ENCODE assay signal across 8 cellular contexts in genomic region chr15:96333194-96334016, GRCh38. TPM values are rescaled to one million over a fixed set of nuclear protein-coding genes. Genes with fewer than 3 reads are reported as not detected.
DNase-seq lines count a peak whose midpoint lies in the region; ATAC-seq and TF ChIP-seq lines count a peak whose summit lies in the region.

No MANE protein-coding gene starts in this region.

- peaks cover 35% of the 10 kb centered on the region for H3K36me3 ChIP-seq in osteoblast (ENCODE audit: insufficient read depth, low read length)

- peak overlapping the region; percentile 91 for H3K4me3 ChIP-seq in osteoblast (ENCODE audit: insufficient read depth, low read length)

- no peaks in the 10 kb centered on the region for H3K9me3 Mint-ChIP-seq in activated CD4-positive, alpha-beta T cell treated with anti-CD3 and anti-CD28 coated beads for 36 hours (ENCODE audit: low read depth)
- peaks cover 0 to 7% (median 0%) of the 10 kb centered on the region in 3 donors for H3K9me3 Mint-ChIP-seq in T-cell

- peaks cover 32% of the 10 kb centered on the region for H3K4me1 ChIP-seq in osteoblast (ENCODE audit: insufficient read depth, low read length)

- peak overlapping the region; percentile 36 for H3K4me3 Mint-ChIP-seq in activated CD4-positive, alpha-beta T cell treated with anti-CD3 and anti-CD28 coated beads for 36 hours
- peak overlapping the region; percentile 43 to 73 (median 59) for H3K4me3 Mint-ChIP-seq in T-cell

- H3K4me2 ChIP-seq in osteoblast (ENCODE audit: insufficient read depth, low read length): peak overlapping the region; percentile 91

- POLR2A ChIA-PET in activated CD4-positive, alpha-beta T cell treated with anti-CD3 and anti-CD28 coated beads for 36 hours (lab: Charles Lee): no interaction called here
- POLR2A ChIA-PET in T-cell (lab: Charles Lee): no interaction called here

- no peak overlapping the region for H2AFZ ChIP-seq in osteoblast (ENCODE audit: low read length)

- H3K79me2 ChIP-seq in osteoblast (ENCODE audit: insufficient read depth, low read length): peaks cover 90% of the 10 kb centered on the region

- peaks cover 72% of the 10 kb centered on the region for H3K27me3 Mint-ChIP-seq in activated CD4-positive, alpha-beta T cell treated with anti-CD3 and anti-CD28 coated beads for 36 hours
- peaks cover 63 to 84% of the 10 kb centered on the region in 2 donors for H3K27me3 Mint-ChIP-seq in T-cell

- CTCF ChIA-PET in activated CD4-positive, alpha-beta T cell treated with anti-CD3 and anti-CD28 coated beads for 36 hours (lab: Charles Lee): no interaction called here
- CTCF ChIA-PET in T-cell (lab: Charles Lee): no interaction called here

- H3K4me1 Mint-ChIP-seq in activated CD4-positive, alpha-beta T cell treated with anti-CD3 and anti-CD28 coated beads for 36 hours: peaks cover 19% of the 10 kb centered on the region
- peaks cover 22 to 27% (median 24%) of the 10 kb centered on the region in 3 donors for H3K4me1 Mint-ChIP-seq in T-cell

- ATAC-seq in activated CD4-positive, alpha-beta T cell treated with anti-CD3 and anti-CD28 coated beads for 36 hours: no peak
- no peak for ATAC-seq in T-cell (replicated peaks in 1 of 4)
- ATAC-seq in HG03159 (IDR thresholded peaks at IDR 0.05; ENCODE audit: unreplicated experiment): no peak

- peaks cover 36% of the 10 kb centered on the region for H4K20me1 ChIP-seq in osteoblast (ENCODE audit: insufficient read depth, low read length)

- peaks cover 7% of the 10 kb centered on the region for H3K36me3 Mint-ChIP-seq in activated CD4-positive, alpha-beta T cell treated with anti-CD3 and anti-CD28 coated beads for 36 hours (ENCODE audit: low read depth)
- no peaks in the 10 kb centered on the region for H3K36me3 Mint-ChIP-seq in T-cell

- H3K9me3 ChIP-seq in osteoblast (ENCODE audit: low read depth, low read length): no peaks in the 10 kb centered on the region

- intact Hi-C loops in activated CD4-positive, alpha-beta T cell treated with anti-CD3 and anti-CD28 coated beads for 36 hours (cut with DNase I, micrococcal nuclease): loop anchor here in 1 of 2 experiments (10.0 kb wide), 1 partner anchor 1749 kb away; no protein-coding TSS in a partner anchor

- no peaks in the 10 kb centered on the region for H3K27me3 ChIP-seq in osteoblast (ENCODE audit: insufficient read depth, low read length)

- no peak for TF ChIP-seq CTCF in osteoblast (IDR thresholded peaks at IDR 0.05; ENCODE audit: extremely low read depth, low read depth, low read length)

- no peak overlapping the region for H3K27ac Mint-ChIP-seq in activated CD4-positive, alpha-beta T cell treated with anti-CD3 and anti-CD28 coated beads for 36 hours
- H3K27ac Mint-ChIP-seq in T-cell: peak overlapping the region in 1 of 2 donors; percentile 36

- no peak for DNase-seq in activated CD4-positive, alpha-beta T cell treated with anti-CD3 and anti-CD28 coated beads for 36 hours
- no peak for DNase-seq in activated CD4-positive, alpha-beta T cell treated with anti-CD3 and anti-CD28 coated beads for 48 hours
- no peak for DNase-seq in T-cell
- DNase-seq in fibroblast of peridontal ligament (ENCODE audit: extremely low read depth): peak; percentile 41
- DNase-seq in osteoblast (ENCODE audit: insufficient read length, low spot score, missing footprints): peak; percentile 86
- DNase-seq in OCI-M2 (lab: John Stamatoyannopoulos, UW; ENCODE audit: unreplicated experiment): no peak
- DNase-seq in NCI-H146 treated with DMSO at 0.1 percent for 48 hours (lab: John Stamatoyannopoulos, UW; ENCODE audit: unreplicated experiment): no peak

- H3K27ac ChIP-seq in osteoblast (ENCODE audit: low read depth, low read length): peak overlapping the region; percentile 84

RNA-seq across cellular contexts. Expression of gene NR2F2, which starts 2.9 kb away (rescaled TPM):
- not detected for total RNA-seq in activated CD4-positive, alpha-beta T cell treated with anti-CD3 and anti-CD28 coated beads for 36 hours
- total RNA-seq in T-cell (under 1 TPM in 3 of 5 donors, not detected in 2; 0.32 to 0.53 (median 0.38) TPM), osteoblast (13.0 and 14.5 TPM in 2 replicates)

Comparison
In these comparisons a context has a peak if more than half of its experiments do, and no peak if none do; other contexts are left out.
1. DNase-seq: peak in fibroblast of peridontal ligament (single experiment) and osteoblast (single experiment); none in activated CD4-positive, alpha-beta T cell treated with anti-CD3 and anti-CD28 coated beads for 36 hours (single experiment), activated CD4-positive, alpha-beta T cell treated with anti-CD3 and anti-CD28 coated beads for 48 hours (single experiment), T-cell (0 of 34), OCI-M2 (single experiment) and NCI-H146 treated with DMSO at 0.1 percent for 48 hours (single experiment).